Comparison of ENCODE assay signal across 9 cellular contexts in genomic region chr22:46035380-46035741, GRCh38. TPM values are rescaled to one million over a fixed set of nuclear protein-coding genes. Genes with fewer than 3 reads are reported as not detected.
DNase-seq lines count a peak whose midpoint lies in the region; ATAC-seq, FAIRE-seq and TF ChIP-seq lines count a peak whose summit lies in the region.
"Had no signal": no experiment of that assay in that cellular context is flagged by ENCODE, and none has a peak within 500 bp of the region (broad histone marks: within the 10 kb centered on the region; RNA-seq: fewer than 3 reads in every experiment).

No MANE protein-coding gene starts in this region.

- H4K20me1 ChIP-seq in astrocyte (ENCODE audit: insufficient read depth, low read length), result no peaks in the 10 kb centered on the region

- H3K27ac ChIP-seq in astrocyte (ENCODE audit: low read depth, low read length) (peak overlapping the region; percentile 82), left lung (peak overlapping the region; percentile 54 to 96), thymus (ENCODE audit: low read depth) (peak overlapping the region; percentile 55)

- peaks cover 14% of the 10 kb centered on the region for H3K4me1 ChIP-seq in astrocyte (ENCODE audit: insufficient read depth, low read length)
- H3K4me1 ChIP-seq in left lung, result peaks cover 6 to 26% of the 10 kb centered on the region in 2 donors
- peaks cover 7% of the 10 kb centered on the region for H3K4me1 ChIP-seq in thymus (ENCODE audit: control insufficient read depth, insufficient read depth, low read length)

- peak overlapping the region; percentile 76 for H3K4me3 Mint-ChIP-seq in activated T-cell treated with anti-CD3 and anti-CD28 coated beads, Interleukin-2, amount 50 U/mL, for 24 hours
- peak overlapping the region; percentile 83 for H3K4me3 Mint-ChIP-seq in astrocyte (ENCODE audit: unreplicated experiment)

- TF ChIP-seq CTCF in astrocyte (IDR thresholded peaks at IDR 0.05; ENCODE audit: insufficient read depth, low read depth, low read length) (no peak), left lung (IDR thresholded peaks at IDR 0.05) (no peak)

- intact Hi-C loops in left lung (cut with DNase I), result no loop called here

- no peaks in the 10 kb centered on the region for H3K27me3 Mint-ChIP-seq in activated T-cell treated with anti-CD3 and anti-CD28 coated beads, Interleukin-2, amount 50 U/mL, for 24 hours
- no peaks in the 10 kb centered on the region for H3K27me3 Mint-ChIP-seq in astrocyte (ENCODE audit: low read depth, unreplicated experiment)

- no peaks in the 10 kb centered on the region for H3K9me3 Mint-ChIP-seq in activated T-cell treated with anti-CD3 and anti-CD28 coated beads, Interleukin-2, amount 50 U/mL, for 24 hours
- no peaks in the 10 kb centered on the region for H3K9me3 Mint-ChIP-seq in astrocyte (ENCODE audit: unreplicated experiment)

- H3K4me2 ChIP-seq in astrocyte (ENCODE audit: low read length), result peak overlapping the region; percentile 84

- DNase-seq in activated T-cell treated with anti-CD3 and anti-CD28 coated beads, Interleukin-2, amount 50 U/mL, for 24 hours, result no peak
- DNase-seq in activated T-cell treated with anti-CD3 and anti-CD28 coated beads, Interleukin-2, amount 50 U/mL, for 1 hour, result no peak
- no peak for DNase-seq in astrocyte (ENCODE audit: low read depth)
- DNase-seq in left lung, result no peak
- DNase-seq in activated effector memory CD4-positive, alpha-beta T cell treated with Interleukin-2 at 50 U/mL for 16 hours, result no peak
- DNase-seq in AG08395 (ENCODE audit: low spot score), result no peak

- ATAC-seq in left lung (no peak), GM18502 (IDR thresholded peaks at IDR 0.05; ENCODE audit: poor library complexity, unreplicated experiment) (no peak)

- H3K9me3 ChIP-seq in astrocyte (ENCODE audit: insufficient read depth, low read depth, low read length) (no peaks in the 10 kb centered on the region), left lung (no peaks in the 10 kb centered on the region), thymus (ENCODE audit: control insufficient read depth) (no peaks in the 10 kb centered on the region)

- no peak for FAIRE-seq in astrocyte (lab: Jason Lieb, UNC)
- FAIRE-seq: D721Med had no signal

- H3K9ac ChIP-seq in astrocyte (ENCODE audit: low read length), result peak overlapping the region; percentile 83

- H2AFZ ChIP-seq in astrocyte (ENCODE audit: low read depth, low read length), result peak overlapping the region; percentile 76

- H3K27ac Mint-ChIP-seq in activated T-cell treated with anti-CD3 and anti-CD28 coated beads, Interleukin-2, amount 50 U/mL, for 24 hours, result peak overlapping the region; percentile 80
- H3K27ac Mint-ChIP-seq in astrocyte (ENCODE audit: unreplicated experiment), result peak overlapping the region; percentile 49

- H3K79me2 ChIP-seq in astrocyte (ENCODE audit: insufficient read depth, low read length), result peaks cover 15% of the 10 kb centered on the region

- peaks cover 17% of the 10 kb centered on the region for H3K4me1 Mint-ChIP-seq in activated T-cell treated with anti-CD3 and anti-CD28 coated beads, Interleukin-2, amount 50 U/mL, for 24 hours (ENCODE audit: low read depth)
- H3K4me1 Mint-ChIP-seq in astrocyte (ENCODE audit: low read depth, unreplicated experiment), result peaks cover 5% of the 10 kb centered on the region

- WGBS in thymus, result 3% methylated on average over 16 of the region's 16 CpGs

- H3K36me3 Mint-ChIP-seq in activated T-cell treated with anti-CD3 and anti-CD28 coated beads, Interleukin-2, amount 50 U/mL, for 24 hours (ENCODE audit: low read depth), result peaks cover 1% of the 10 kb centered on the region
- no peaks in the 10 kb centered on the region for H3K36me3 Mint-ChIP-seq in astrocyte (ENCODE audit: low read depth, unreplicated experiment)

- H3K4me3 ChIP-seq in astrocyte (ENCODE audit: insufficient read depth, low read depth, low read length), result peak overlapping the region; percentile 72
- H3K4me3 ChIP-seq in left lung, result peak overlapping the region; percentile 6 to 65
- peak overlapping the region; percentile 52 for H3K4me3 ChIP-seq in thymus (ENCODE audit: low read length)

- H3K27me3 ChIP-seq in astrocyte (ENCODE audit: insufficient read depth, low read length) (no peaks in the 10 kb centered on the region), left lung (no peaks in the 10 kb centered on the region), thymus (ENCODE audit: control insufficient read depth, insufficient read depth) (no peaks in the 10 kb centered on the region)

- no peaks in the 10 kb centered on the region for H3K36me3 ChIP-seq in astrocyte (ENCODE audit: insufficient read depth, low read length)
- H3K36me3 ChIP-seq in left lung, result no peaks in the 10 kb centered on the region
- H3K36me3 ChIP-seq in thymus (ENCODE audit: control insufficient read depth, insufficient read depth), result no peaks in the 10 kb centered on the region

RNA-seq across cellular contexts. Expression of gene WNT7B, which starts 58.4 kb away (rescaled TPM):
- total RNA-seq in astrocyte (1.6 and 1.7 TPM in 2 replicates), left lung (10 to 100 TPM in 1 of 2 donors, 1 to 10 TPM in 1; 7.2 to 11.4 TPM)
- 0.96 TPM for polyA plus RNA-seq in thymus
